In the genomic region with DNA sequence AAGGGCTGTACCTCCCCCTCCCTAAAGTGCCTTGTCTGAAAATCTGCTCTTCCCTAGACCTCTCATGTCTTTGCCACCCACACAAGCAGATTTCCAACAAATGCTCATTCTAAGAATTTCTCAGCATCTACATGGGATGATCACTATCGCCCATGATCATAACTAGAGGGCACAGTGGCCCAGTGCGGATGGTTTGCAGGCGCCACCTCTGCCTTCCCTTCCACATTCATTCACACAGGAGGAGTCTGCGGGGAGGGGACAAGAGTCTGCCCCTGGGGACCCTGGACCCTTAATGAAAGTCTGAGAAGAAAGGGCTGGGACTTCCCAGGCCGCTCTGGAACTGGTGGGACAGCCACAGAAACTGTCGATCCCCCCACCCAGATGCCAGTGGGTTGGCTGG, we compare ENCODE assay signal across 1 cellular context.
TF ChIP-seq lines count a peak whose summit lies in the region.

No MANE protein-coding gene starts in this region.

TF ChIP-seq in SK-N-SH, 30 proteins besides CTCF, POLR2A, EP300 and RAD21 (continued from another document):
- TF ChIP-seq, protein P1, sequence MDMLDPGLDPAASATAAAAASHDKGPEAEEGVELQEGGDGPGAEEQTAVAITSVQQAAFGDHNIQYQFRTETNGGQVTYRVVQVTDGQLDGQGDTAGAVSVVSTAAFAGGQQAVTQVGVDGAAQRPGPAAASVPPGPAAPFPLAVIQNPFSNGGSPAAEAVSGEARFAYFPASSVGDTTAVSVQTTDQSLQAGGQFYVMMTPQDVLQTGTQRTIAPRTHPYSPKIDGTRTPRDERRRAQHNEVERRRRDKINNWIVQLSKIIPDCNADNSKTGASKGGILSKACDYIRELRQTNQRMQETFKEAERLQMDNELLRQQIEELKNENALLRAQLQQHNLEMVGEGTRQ (IDR thresholded peaks at IDR 0.05; ENCODE audit: borderline replicate concordance, low read depth, low read length) = no peak
- no peak for TF ChIP-seq FOXM1 (IDR thresholded peaks at IDR 0.05; ENCODE audit: low read depth)
- no peak for TF ChIP-seq POLR2AphosphoS5 (IDR thresholded peaks at IDR 0.05; ENCODE audit: low read depth, low read length)
- TF ChIP-seq YY1 (IDR thresholded peaks at IDR 0.05; ENCODE audit: low read depth) = no peak
- TF ChIP-seq NFIC (IDR thresholded peaks at IDR 0.05; ENCODE audit: borderline replicate concordance) = no peak
- no peak for TF ChIP-seq NRF1 (IDR thresholded peaks at IDR 0.05; ENCODE audit: low read depth, low read length)
- TF ChIP-seq RXRA (IDR thresholded peaks at IDR 0.05; ENCODE audit: borderline replicate concordance, low read depth) = no peak
